8 cellular contexts compared by ENCODE assay signal in genomic region chr2:27080603-27080938, GRCh38. TPM values are rescaled to one million over a fixed set of nuclear protein-coding genes. Genes with fewer than 3 reads are reported as not detected.
DNase-seq lines count a peak whose midpoint lies in the region; ATAC-seq, FAIRE-seq and TF ChIP-seq lines count a peak whose summit lies in the region.

No MANE protein-coding gene starts in this region.

- WGBS in ovary, 3 donors: 15 to 25% (median 23%) methylated on average over 13 to 14 of the region's 14 CpGs

- peak overlapping the region; percentile 95 for H3K27ac ChIP-seq in BLaER1
- H3K27ac ChIP-seq in PC-9: no peak overlapping the region
- H3K27ac ChIP-seq in endothelial cell of umbilical vein (ENCODE audit: insufficient read depth, low read depth, low read length): no peak overlapping the region
- H3K27ac ChIP-seq in ovary: peak overlapping the region; percentile 48 to 98

- H2AFZ ChIP-seq in PC-9 (no peak overlapping the region), endothelial cell of umbilical vein (ENCODE audit: low read depth, low read length) (peak overlapping the region; percentile 16)

- no peak for TF ChIP-seq CTCF in PC-9 (conservative IDR thresholded peaks at IDR 0.05)
- TF ChIP-seq CTCF in endothelial cell of umbilical vein (IDR thresholded peaks at IDR 0.05; ENCODE audit: extremely low read depth in 1 of 2, insufficient read depth in 1 of 2, low read depth in 1 of 2, low read length in 2 of 2): no peak
- no peak for TF ChIP-seq CTCF in ovary (IDR thresholded peaks at IDR 0.05)

- TF ChIP-seq POLR2A in endothelial cell of umbilical vein (IDR thresholded peaks at IDR 0.05; ENCODE audit: low read depth, low read length): no peak
- no peak for TF ChIP-seq POLR2A in ovary (IDR thresholded peaks at IDR 0.05)

- no peaks in the 10 kb centered on the region for H3K9me1 ChIP-seq in endothelial cell of umbilical vein (replicated peaks; ENCODE audit: control insufficient read depth, extremely low read depth, insufficient read depth, low read length)

- H3K9me3 ChIP-seq in BLaER1 (no peaks in the 10 kb centered on the region), PC-9 (ENCODE audit: insufficient read depth, low read depth) (no peaks in the 10 kb centered on the region), endothelial cell of umbilical vein (replicated peaks; ENCODE audit: control insufficient read depth, insufficient read depth, low read length) (no peaks in the 10 kb centered on the region), ovary (no peaks in the 10 kb centered on the region)

- peaks cover 84% of the 10 kb centered on the region for H3K4me1 ChIP-seq in BLaER1
- peaks cover 13% of the 10 kb centered on the region for H3K4me1 ChIP-seq in PC-9 (replicated peaks; ENCODE audit: insufficient read depth)
- H3K4me1 ChIP-seq in endothelial cell of umbilical vein (ENCODE audit: control insufficient read depth, extremely low read depth, insufficient read depth, low read length): peaks cover 8% of the 10 kb centered on the region
- peaks cover 17% of the 10 kb centered on the region for H3K4me1 ChIP-seq in ovary (ENCODE audit: insufficient read depth)

- DNase-seq in PC-9 (no peak), endothelial cell of umbilical vein (ENCODE audit: low read depth, low spot score) (no peak), ovary (peak in 1 of 5 donors; percentile 50)

- ATAC-seq in GM18907 (IDR thresholded peaks at IDR 0.05; ENCODE audit: unreplicated experiment) (no peak), HG03108 (IDR thresholded peaks at IDR 0.05; ENCODE audit: unreplicated experiment) (no peak), HG02852 (IDR thresholded peaks at IDR 0.05; ENCODE audit: unreplicated experiment) (no peak), GM19395 (IDR thresholded peaks at IDR 0.05; ENCODE audit: unreplicated experiment) (no peak)

- CTCF ChIA-PET in PC-9 (lab: Charles Lee) (interaction anchor here (0.6 kb wide), 1 partner anchor 158 kb away, joined by 3 read pairs; no protein-coding TSS in a partner anchor), endothelial cell of umbilical vein (lab: Charles Lee) (interaction anchor here (0.7 to 2.0 kb wide), 10 partner anchors 8 to 276 kb away, joined by 3 to 20 read pairs (median 6); partner anchors contain the start of genes AGBL5, GTF3C2 and OST4)

- H3K27me3 ChIP-seq in BLaER1 (no peaks in the 10 kb centered on the region), PC-9 (ENCODE audit: insufficient read depth, low read depth) (peaks cover 18% of the 10 kb centered on the region), endothelial cell of umbilical vein (ENCODE audit: control insufficient read depth in 2 of 2, insufficient read depth in 2 of 2, low read length in 2 of 2) (no peaks in the 10 kb centered on the region), ovary (no peaks in the 10 kb centered on the region)

- H3K79me2 ChIP-seq in PC-9 (ENCODE audit: low read depth) (no peaks in the 10 kb centered on the region), endothelial cell of umbilical vein (ENCODE audit: control insufficient read depth, insufficient read depth, low read length) (no peaks in the 10 kb centered on the region)

- H3K9ac ChIP-seq in BLaER1 (peak overlapping the region; percentile 96), endothelial cell of umbilical vein (replicated peaks; ENCODE audit: extremely low read depth, insufficient read depth, low read length) (no peak overlapping the region)

- intact Hi-C loops in PC-9 (cut with micrococcal nuclease; ENCODE audit: unreplicated experiment): no loop called here
- intact Hi-C loops in endothelial cell of umbilical vein (cut with micrococcal nuclease): no loop called here
- intact Hi-C loops in ovary (cut with DNase I): loop anchor here (10.0 kb wide), 2 partner anchors 46 to 106 kb away; partner anchors contain the start of genes MAPRE3 (in 2 of the 4) and TMEM214 (in 2 of the 4)

- no peaks in the 10 kb centered on the region for H3K9me2 ChIP-seq in PC-9 (ENCODE audit: insufficient read depth)

- H4K20me1 ChIP-seq in BLaER1 (peaks cover 21% of the 10 kb centered on the region; the same call in 1 of the 2 replicates), PC-9 (ENCODE audit: insufficient read depth) (no peaks in the 10 kb centered on the region), endothelial cell of umbilical vein (replicated peaks; ENCODE audit: control insufficient read depth, extremely low read depth, insufficient read depth, low read length) (no peaks in the 10 kb centered on the region)

- H3F3A ChIP-seq in PC-9 (ENCODE audit: insufficient read depth, low read depth): peaks cover 14% of the 10 kb centered on the region; the same call in 1 of the 2 replicates

- H3K4me3 ChIP-seq in BLaER1 (peak overlapping the region; percentile 82), PC-9 (no peak overlapping the region), endothelial cell of umbilical vein (replicated peaks in 1 of 3; ENCODE audit: insufficient read depth in 1 of 3, low read depth in 1 of 3, low read length in 3 of 3) (no peak overlapping the region), ovary (peak overlapping the region; percentile 59)

- peak overlapping the region; percentile 100 for H3K4me2 ChIP-seq in BLaER1
- peak overlapping the region; percentile 79; the same call in 1 of the 2 replicates for H3K4me2 ChIP-seq in PC-9
- H3K4me2 ChIP-seq in endothelial cell of umbilical vein (ENCODE audit: insufficient read depth, low read length): no peak overlapping the region

- H3K36me3 ChIP-seq in BLaER1 (peaks cover 38% of the 10 kb centered on the region), PC-9 (ENCODE audit: low read depth) (no peaks in the 10 kb centered on the region), endothelial cell of umbilical vein (ENCODE audit: control insufficient read depth in 2 of 2, extremely low read depth in 1 of 2, insufficient read depth in 2 of 2, low read length in 2 of 2) (no peaks in the 10 kb centered on the region), ovary (no peaks in the 10 kb centered on the region)

- BruUV-seq in PC-9 (replicated peaks; lab: Mats Ljungman, UMichigan) (no TSS peak), endothelial cell of umbilical vein (replicated peaks; lab: Mats Ljungman, UMichigan) (no TSS peak)

- dilution Hi-C loops in endothelial cell of umbilical vein (cut with MboI; ENCODE audit: extremely low pct_ligation_motif_present, low sequenced_read_pairs): no loop called here

- no peak for FAIRE-seq in endothelial cell of umbilical vein (lab: Jason Lieb, UNC)

- TF ChIP-seq EP300 in ovary (IDR thresholded peaks at IDR 0.05): no peak

- POLR2A ChIA-PET in PC-9 (lab: Charles Lee; ENCODE audit: unreplicated experiment): interaction anchor here (0.7 kb wide), 1 partner anchor 289 kb away, joined by 4 read pairs; no protein-coding TSS in a partner anchor
- POLR2A ChIA-PET in endothelial cell of umbilical vein (lab: Charles Lee): interaction anchor here (0.6 kb wide), 1 partner anchor 17 kb away, joined by 4 read pairs; no protein-coding TSS in a partner anchor

RNA-seq across cellular contexts. Expression of gene EMILIN1, which starts 2.2 kb away (rescaled TPM):
- total RNA-seq in PC-9 (2021) (0.83 and 1.6 TPM in 2 replicates), endothelial cell of umbilical vein (4.1 and 16.6 TPM in 2 replicates), ovary (100 to 1,000 TPM; 121 to 321 (median 264) TPM)
- polyA plus RNA-seq in endothelial cell of umbilical vein (11.7 and 15.5 TPM in 2 replicates), ovary (100 to 1,000 TPM in 1 of 2 donors, 1 to 10 TPM in 1; 8.6 to 177 TPM)
- polyA plus RNA-seq in endothelial cell of umbilical vein (2011; cell fraction: cytosol; rRNA removed): 4.1 and 8.0 TPM in 2 replicates
- polyA plus RNA-seq in endothelial cell of umbilical vein (2011; cell fraction: nucleus; rRNA removed): 4.8 and 5.2 TPM in 2 replicates
- 0.24 and 0.33 TPM in 2 replicates for polyA plus RNA-seq in endothelial cell of umbilical vein (2012)
- polyA minus RNA-seq in endothelial cell of umbilical vein: 5.9 and 6.2 TPM in 2 replicates
- polyA minus RNA-seq in endothelial cell of umbilical vein (2011; cell fraction: cytosol; rRNA and poly(A)+ RNA removed): 1.3 TPM
- polyA minus RNA-seq in endothelial cell of umbilical vein (2011; cell fraction: nucleus; rRNA and poly(A)+ RNA removed): 1.1 and 3.7 TPM in 2 replicates

RNA-seq across cellular contexts. Expression of gene KHK, which starts 6.0 kb away (rescaled TPM):
- total RNA-seq in PC-9 (2021) (4.4 and 10.4 TPM in 2 replicates), endothelial cell of umbilical vein (3.7 and 4.4 TPM in 2 replicates), ovary (10 to 100 TPM in 1 of 7 donors, 1 to 10 TPM in 6; 1.3 to 10.7 (median 8.0) TPM)
- polyA plus RNA-seq in endothelial cell of umbilical vein (2.4 and 2.9 TPM in 2 replicates), ovary (1 to 10 TPM; 2.7 to 3.9 TPM)
- polyA plus RNA-seq in endothelial cell of umbilical vein (2011; cell fraction: cytosol; rRNA removed): 2.3 and 2.6 TPM in 2 replicates
- polyA plus RNA-seq in endothelial cell of umbilical vein (2011; cell fraction: nucleus; rRNA removed): 2.3 and 2.6 TPM in 2 replicates
- 3.0 and 3.6 TPM in 2 replicates for polyA plus RNA-seq in endothelial cell of umbilical vein (2012)
- polyA minus RNA-seq in endothelial cell of umbilical vein: 2.4 and 3.2 TPM in 2 replicates
- 2.3 TPM for polyA minus RNA-seq in endothelial cell of umbilical vein (2011; cell fraction: cytosol; rRNA and poly(A)+ RNA removed)
- 0.67 and 1.3 TPM in 2 replicates for polyA minus RNA-seq in endothelial cell of umbilical vein (2011; cell fraction: nucleus; rRNA and poly(A)+ RNA removed)

RNA-seq across cellular contexts. Expression of gene OST4, which starts 9.1 kb away (rescaled TPM):
- total RNA-seq in PC-9 (2021) (165 and 166 TPM in 2 replicates), endothelial cell of umbilical vein (415 TPM in 2 replicates), ovary (100 to 1,000 TPM; 201 to 319 (median 264) TPM)
- polyA plus RNA-seq in endothelial cell of umbilical vein (1,189 and 2,226 TPM in 2 replicates), ovary (100 to 1,000 TPM; 379 to 588 TPM)
- 1,348 and 1,433 TPM in 2 replicates for polyA plus RNA-seq in endothelial cell of umbilical vein (2011; cell fraction: cytosol; rRNA removed)
- 218 and 389 TPM in 2 replicates for polyA plus RNA-seq in endothelial cell of umbilical vein (2011; cell fraction: nucleus; rRNA removed)
- polyA plus RNA-seq in endothelial cell of umbilical vein (2012): 649 and 891 TPM in 2 replicates
- 480 and 482 TPM in 2 replicates for polyA minus RNA-seq in endothelial cell of umbilical vein
- 271 TPM for polyA minus RNA-seq in endothelial cell of umbilical vein (2011; cell fraction: cytosol; rRNA and poly(A)+ RNA removed)
- 72.7 and 111 TPM in 2 replicates for polyA minus RNA-seq in endothelial cell of umbilical vein (2011; cell fraction: nucleus; rRNA and poly(A)+ RNA removed)

RNA-seq across cellular contexts. Expression of gene AGBL5, which starts 29.1 kb away (rescaled TPM):
- total RNA-seq in PC-9 (2021) (63.2 and 64.0 TPM in 2 replicates), endothelial cell of umbilical vein (27.5 and 28.2 TPM in 2 replicates), ovary (10 to 100 TPM; 11.7 to 26.9 (median 23.9) TPM)
- polyA plus RNA-seq in endothelial cell of umbilical vein (40.4 and 41.9 TPM in 2 replicates), ovary (10 to 100 TPM; 17.6 to 24.8 TPM)
- 38.6 and 40.2 TPM in 2 replicates for polyA plus RNA-seq in endothelial cell of umbilical vein (2011; cell fraction: cytosol; rRNA removed)
- 29.9 and 30.3 TPM in 2 replicates for polyA plus RNA-seq in endothelial cell of umbilical vein (2011; cell fraction: nucleus; rRNA removed)
- polyA plus RNA-seq in endothelial cell of umbilical vein (2012): 20.9 and 26.2 TPM in 2 replicates
- polyA minus RNA-seq in endothelial cell of umbilical vein: 51.6 and 62.5 TPM in 2 replicates
- polyA minus RNA-seq in endothelial cell of umbilical vein (2011; cell fraction: cytosol; rRNA and poly(A)+ RNA removed): 32.7 TPM
- 12.9 and 13.8 TPM in 2 replicates for polyA minus RNA-seq in endothelial cell of umbilical vein (2011; cell fraction: nucleus; rRNA and poly(A)+ RNA removed)

RNA-seq across cellular contexts. Expression of gene CGREF1, which starts 38.4 kb away (rescaled TPM):
- total RNA-seq in PC-9 (2021): 0.37 TPM in 1 of 2 replicates, not detected in the other
- total RNA-seq in endothelial cell of umbilical vein: 4.0 and 5.8 TPM in 2 replicates
- polyA plus RNA-seq in endothelial cell of umbilical vein: 2.7 and 2.9 TPM in 2 replicates
- 3.0 and 3.1 TPM in 2 replicates for polyA plus RNA-seq in endothelial cell of umbilical vein (2011; cell fraction: cytosol; rRNA removed)
- polyA plus RNA-seq in endothelial cell of umbilical vein (2011; cell fraction: nucleus; rRNA removed): 2.0 and 2.9 TPM in 2 replicates
- 8.2 and 17.6 TPM in 2 replicates for polyA plus RNA-seq in endothelial cell of umbilical vein (2012)
- polyA minus RNA-seq in endothelial cell of umbilical vein: 1.2 TPM in 2 replicates
- polyA minus RNA-seq in endothelial cell of umbilical vein (2011; cell fraction: cytosol; rRNA and poly(A)+ RNA removed): not detected
- 0.67 and 1.3 TPM in 2 replicates for polyA minus RNA-seq in endothelial cell of umbilical vein (2011; cell fraction: nucleus; rRNA and poly(A)+ RNA removed)
- total RNA-seq in ovary: 10 to 100 TPM in 5 of 7 donors, 1 to 10 TPM in 2; 7.9 to 23.9 (median 17.6) TPM
- 1 to 10 TPM; 7.9 to 9.5 TPM for polyA plus RNA-seq in ovary

Comparison
In these comparisons a context has a peak if more than half of its experiments do, and no peak if none do; other contexts are left out.
1. H3K27ac ChIP-seq: peak in BLaER1 (single experiment) and ovary (2 of 2); none in PC-9 (single experiment) and endothelial cell of umbilical vein (single experiment).
2. H3K4me3 ChIP-seq: peak in BLaER1 (single experiment) and ovary (single experiment); none in PC-9 (single experiment) and endothelial cell of umbilical vein (0 of 3).
3. intact Hi-C loops: an anchor here in ovary (10.0 kb wide); none called in PC-9 and endothelial cell of umbilical vein.